In the genomic region with DNA sequence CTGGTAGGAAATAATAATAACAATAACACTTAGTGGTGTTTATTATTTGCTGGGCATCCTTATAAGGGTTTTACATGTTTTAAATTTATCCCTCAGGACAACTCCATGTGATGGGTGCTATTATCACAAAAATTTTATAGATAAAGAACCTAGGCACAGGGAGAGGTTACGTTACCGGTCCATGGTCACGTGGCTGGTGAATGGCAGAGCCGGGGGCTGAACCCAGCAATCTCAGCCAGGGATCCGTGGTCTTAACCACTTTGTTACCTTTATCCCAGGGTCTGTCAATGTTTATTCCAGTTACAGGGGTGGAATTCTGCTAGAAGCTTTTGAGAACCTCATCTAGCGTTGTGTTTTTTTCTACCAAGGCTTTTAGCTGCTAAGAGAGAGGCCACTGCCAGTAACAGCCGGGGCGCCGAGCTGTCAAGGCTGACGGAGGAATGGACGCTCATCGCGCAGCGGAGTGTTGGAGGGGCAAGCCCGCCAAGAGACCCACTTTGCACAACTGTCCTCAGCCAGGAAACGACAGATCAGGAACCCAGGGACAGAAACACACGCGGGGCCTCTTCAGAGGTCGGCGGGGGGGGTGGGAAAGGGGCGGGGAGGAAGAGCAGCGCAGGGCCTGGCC, we compare ENCODE assay signal across 1 cellular context.
TF ChIP-seq lines count a peak whose summit lies in the region.

No MANE protein-coding gene starts in this region.

TF ChIP-seq in liver, 16 proteins besides CTCF, POLR2A, EP300 and RAD21 (continued from another document):
- TF ChIP-seq, protein P1, sequence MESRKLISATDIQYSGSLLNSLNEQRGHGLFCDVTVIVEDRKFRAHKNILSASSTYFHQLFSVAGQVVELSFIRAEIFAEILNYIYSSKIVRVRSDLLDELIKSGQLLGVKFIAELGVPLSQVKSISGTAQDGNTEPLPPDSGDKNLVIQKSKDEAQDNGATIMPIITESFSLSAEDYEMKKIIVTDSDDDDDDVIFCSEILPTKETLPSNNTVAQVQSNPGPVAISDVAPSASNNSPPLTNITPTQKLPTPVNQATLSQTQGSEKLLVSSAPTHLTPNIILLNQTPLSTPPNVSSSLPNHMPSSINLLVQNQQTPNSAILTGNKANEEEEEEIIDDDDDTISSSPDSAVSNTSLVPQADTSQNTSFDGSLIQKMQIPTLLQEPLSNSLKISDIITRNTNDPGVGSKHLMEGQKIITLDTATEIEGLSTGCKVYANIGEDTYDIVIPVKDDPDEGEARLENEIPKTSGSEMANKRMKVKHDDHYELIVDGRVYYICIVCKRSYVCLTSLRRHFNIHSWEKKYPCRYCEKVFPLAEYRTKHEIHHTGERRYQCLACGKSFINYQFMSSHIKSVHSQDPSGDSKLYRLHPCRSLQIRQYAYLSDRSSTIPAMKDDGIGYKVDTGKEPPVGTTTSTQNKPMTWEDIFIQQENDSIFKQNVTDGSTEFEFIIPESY (IDR thresholded peaks at IDR 0.05), result no peak
- TF ChIP-seq GABPA (IDR thresholded peaks at IDR 0.05 in 1 of 2, conservative IDR thresholded peaks at IDR 0.05 in 1 of 2) (no peak), RXRA (IDR thresholded peaks at IDR 0.05) (no peak), HNF4G (IDR thresholded peaks at IDR 0.05) (no peak)
- TF ChIP-seq, protein P2, sequence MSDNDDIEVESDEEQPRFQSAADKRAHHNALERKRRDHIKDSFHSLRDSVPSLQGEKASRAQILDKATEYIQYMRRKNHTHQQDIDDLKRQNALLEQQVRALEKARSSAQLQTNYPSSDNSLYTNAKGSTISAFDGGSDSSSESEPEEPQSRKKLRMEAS (IDR thresholded peaks at IDR 0.05), result no peak
TF ChIP-seq in liver: peak in this region for 0.
